Comparison of ENCODE assay signal across 28 cellular contexts in the genomic region with DNA sequence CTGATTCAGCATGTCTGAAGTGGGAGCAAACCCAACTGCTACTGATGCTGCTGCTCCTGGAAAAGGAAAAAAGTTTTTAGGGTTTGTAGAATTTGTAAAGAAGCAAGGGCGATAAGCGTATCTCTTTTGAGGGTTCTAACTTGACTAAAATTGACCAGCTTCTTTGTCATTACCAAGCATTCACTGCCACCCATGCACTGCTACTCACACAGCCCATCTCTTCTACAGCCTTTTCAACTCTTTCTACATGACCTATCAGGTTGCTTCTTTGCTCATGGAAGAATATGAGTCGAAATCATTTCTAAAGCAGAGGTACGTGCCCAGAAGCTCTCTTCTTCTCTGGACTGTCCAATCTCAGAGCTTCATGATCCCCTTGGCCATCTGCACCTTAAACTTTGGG.
"Had no signal": no experiment of that assay in that cellular context is flagged by ENCODE, and none has a peak within 500 bp of the region (broad histone marks: within the 10 kb centered on the region; RNA-seq: fewer than 3 reads in every experiment).

No MANE protein-coding gene starts in this region.

- DNase-seq: occipital lobe; ovary; posterior cingulate gyrus; psoas muscle; right cardiac atrium; right lobe of liver; sigmoid colon; small intestine; stimulated activated CD4-positive, alpha-beta T cell treated with anti-CD3 and anti-CD28 coated beads, Interleukin-15, amount 100 ng/mL, for 24 hours; stimulated activated CD4-positive, alpha-beta T cell treated with anti-CD3 and anti-CD28 coated beads, Interleukin-2, amount 100 ng/mL, for 24 hours; stimulated activated CD4-positive, alpha-beta T cell treated with anti-CD3 and anti-CD28 coated beads, Interleukin-2, amount 100 ng/mL, for 48 hours; stimulated activated CD4-positive, alpha-beta T cell treated with anti-CD3 and anti-CD28 coated beads, Interleukin-4, amount 100 ng/mL, for 24 hours; stimulated activated naive B cell treated with anti-CD40 and anti-IgM and Interleukin-4, amounts not matched to agents 10 μg/mL and 1 μg/mL and 100 μg/mL, for 72 hours; stimulated activated naive CD4-positive, alpha-beta T cell treated with Interleukin-2 at 50 U/mL for 16 hours; stomach; thyroid gland; trophoblast cell; upper lobe of left lung had no signal

- H3K27ac Mint-ChIP-seq: nephron; neural progenitor cell; progenitor cell of endocrine pancreas; stimulated activated effector memory CD8-positive, alpha-beta T cell treated with anti-CD3 and anti-CD28 coated beads, Interleukin-12 subunit alpha, Interleukin-12 subunit beta, amount 100 ng/mL, for 72 hours; stimulated activated naive B cell treated with anti-CD40 and anti-IgM and Interleukin-4, amounts not matched to agents 10 μg/mL and 1 μg/mL and 100 μg/mL, for 72 hours; stimulated activated naive CD8-positive, alpha-beta T cell treated with anti-CD3 and anti-CD28 coated beads, Interleukin-15, Interleukin-2, amounts not matched to agents 100 ng/mL and 50 ng/mL, for 24 hours had no signal

- H3K9ac ChIP-seq: neural progenitor cell, parathyroid adenoma had no signal

- H3K4me2 ChIP-seq: neural progenitor cell had no signal

- H3K79me2 ChIP-seq: parathyroid adenoma had no signal

- H3K4me1 Mint-ChIP-seq: nephron; neural progenitor cell; stimulated activated effector memory CD8-positive, alpha-beta T cell treated with anti-CD3 and anti-CD28 coated beads, Interleukin-12 subunit alpha, Interleukin-12 subunit beta, amount 100 ng/mL, for 72 hours; stimulated activated naive B cell treated with anti-CD40 and anti-IgM and Interleukin-4, amounts not matched to agents 10 μg/mL and 1 μg/mL and 100 μg/mL, for 72 hours had no signal

- H3K27me3 Mint-ChIP-seq: progenitor cell of endocrine pancreas; stimulated activated naive B cell treated with anti-CD40 and anti-IgM and Interleukin-4, amounts not matched to agents 10 μg/mL and 1 μg/mL and 100 μg/mL, for 72 hours; stimulated activated naive CD8-positive, alpha-beta T cell treated with anti-CD3 and anti-CD28 coated beads, Interleukin-15, Interleukin-2, amounts not matched to agents 100 ng/mL and 50 ng/mL, for 24 hours had no signal

- H3K27me3 ChIP-seq: neural progenitor cell, ovary, right lobe of liver, sigmoid colon, stomach, thyroid gland, tibial nerve, upper lobe of left lung, vagina had no signal

- H3K4me3 Mint-ChIP-seq: nephron; neural progenitor cell; stimulated activated effector memory CD8-positive, alpha-beta T cell treated with anti-CD3 and anti-CD28 coated beads, Interleukin-12 subunit alpha, Interleukin-12 subunit beta, amount 100 ng/mL, for 72 hours; stimulated activated naive B cell treated with anti-CD40 and anti-IgM and Interleukin-4, amounts not matched to agents 10 μg/mL and 1 μg/mL and 100 μg/mL, for 72 hours; stimulated activated naive CD8-positive, alpha-beta T cell treated with anti-CD3 and anti-CD28 coated beads, Interleukin-15, Interleukin-2, amounts not matched to agents 100 ng/mL and 50 ng/mL, for 24 hours had no signal

- H3K4me3 ChIP-seq: neural progenitor cell, ovary, psoas muscle, right lobe of liver, sigmoid colon, stomach, thoracic aorta, thyroid gland, tibial nerve, upper lobe of left lung, vagina had no signal

- H3K27ac ChIP-seq: neural progenitor cell, ovary, parathyroid adenoma, psoas muscle, right lobe of liver, sigmoid colon, stomach, thoracic aorta, thyroid gland, tibial nerve, upper lobe of left lung, vagina had no signal

- H3K36me3 ChIP-seq: neural progenitor cell, ovary, right lobe of liver, sigmoid colon, stomach, thoracic aorta, thyroid gland, tibial nerve, upper lobe of left lung, vagina had no signal

- H2AFZ ChIP-seq: neural progenitor cell, parathyroid adenoma had no signal

- H3K9me3 ChIP-seq: ovary, psoas muscle, right lobe of liver, sigmoid colon, thoracic aorta, thyroid gland, tibial nerve, upper lobe of left lung, vagina had no signal

- H3K9me3 Mint-ChIP-seq: nephron, neural progenitor cell had no signal

- FAIRE-seq: small intestine, urothelium cell line had no signal

- H3K36me3 Mint-ChIP-seq: neural progenitor cell; stimulated activated effector memory CD8-positive, alpha-beta T cell treated with anti-CD3 and anti-CD28 coated beads, Interleukin-12 subunit alpha, Interleukin-12 subunit beta, amount 100 ng/mL, for 72 hours; stimulated activated naive B cell treated with anti-CD40 and anti-IgM and Interleukin-4, amounts not matched to agents 10 μg/mL and 1 μg/mL and 100 μg/mL, for 72 hours had no signal

- H3K4me1 ChIP-seq: parathyroid adenoma, psoas muscle, right lobe of liver, sigmoid colon, stomach, thyroid gland, tibial nerve, upper lobe of left lung, vagina had no signal

- ATAC-seq: psoas muscle; right cardiac atrium; right lobe of liver; stimulated activated effector memory CD8-positive, alpha-beta T cell treated with anti-CD3 and anti-CD28 coated beads, Interleukin-12 subunit alpha, Interleukin-12 subunit beta, amount 100 ng/mL, for 72 hours; stimulated activated naive B cell treated with anti-CD40 and anti-IgM and Interleukin-4, amounts not matched to agents 10 μg/mL and 1 μg/mL and 100 μg/mL, for 72 hours had no signal
